Comparison of ENCODE assay signal across 8 cellular contexts in the genomic region with DNA sequence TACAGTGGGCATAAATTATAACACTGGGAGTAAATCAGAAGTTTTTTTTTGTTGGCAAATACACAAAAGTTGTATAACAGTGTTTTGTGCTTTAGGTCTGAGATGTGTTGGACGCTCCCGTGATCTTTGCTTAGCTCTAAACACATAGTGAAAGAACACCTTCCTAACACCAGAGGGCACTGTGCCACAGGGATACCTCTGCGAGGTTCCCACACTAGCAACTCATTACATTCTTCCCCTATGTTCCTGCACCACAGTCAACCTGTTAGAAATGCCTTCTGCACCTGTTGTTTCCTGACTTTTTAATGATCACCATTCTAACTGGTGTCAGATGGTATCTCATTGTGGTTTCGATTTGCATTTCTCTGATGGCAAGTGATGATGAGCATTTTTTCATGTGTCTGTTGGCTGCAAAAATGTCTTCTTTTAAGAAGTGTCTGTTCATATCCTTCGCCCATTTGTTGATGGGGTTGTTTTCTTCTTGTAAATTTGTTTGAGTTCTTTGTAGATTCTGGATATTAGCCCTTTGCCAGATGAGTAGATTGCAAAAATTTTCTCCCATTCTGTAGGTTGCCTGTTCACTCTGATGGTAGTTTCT. TPM values are rescaled to one million over a fixed set of nuclear protein-coding genes. Genes with fewer than 3 reads are reported as not detected.
DNase-seq lines count a peak whose midpoint lies in the region; ATAC-seq and TF ChIP-seq lines count a peak whose summit lies in the region.
"Not testable (repeated sequence)": the region's sequence is repeated elsewhere in the genome, so short reads cannot be mapped to it uniquely, and the experiment has no call there.

No MANE protein-coding gene starts in this region.

- not testable (repeated sequence) for H3K27me3 ChIP-seq in left lung

- H3K27me3 Mint-ChIP-seq in chondrocyte (ENCODE audit: low read depth) = not testable (repeated sequence)

- not testable (repeated sequence) for H3K36me3 Mint-ChIP-seq in chondrocyte (ENCODE audit: low read depth)

- peak; percentile 50 for DNase-seq in Caki2 (ENCODE audit: low read depth)
- DNase-seq in GM20000 (ENCODE audit: low spot score) = peak; percentile 66
- peak; percentile 91 to 96 for DNase-seq in NCI-H526 (lab: John Stamatoyannopoulos, UW)
- DNase-seq in activated CD4-positive, alpha-beta T cell treated with anti-CD3 and anti-CD28 coated beads for 48 hours = peak; percentile 74
- DNase-seq in chondrocyte (ENCODE audit: low spot score) = not testable (repeated sequence)
- peak in 1 of 2 donors; percentile 54 for DNase-seq in left lung
- DNase-seq in stimulated activated CD4-positive, alpha-beta T cell treated with anti-CD3 and anti-CD28 coated beads, TNF-alpha, amount 100 ng/mL, for 4 hours (ENCODE audit: low read depth in 3 of 3) = peak in 2 of 3 experiments; percentile 43 to 55

- not testable (repeated sequence) for H3K4me3 Mint-ChIP-seq in chondrocyte (ENCODE audit: unreplicated experiment)

- H3K27ac ChIP-seq in left lung = not testable (repeated sequence)

- H3K27ac Mint-ChIP-seq in chondrocyte (ENCODE audit: unreplicated experiment) = not testable (repeated sequence)

- intact Hi-C loops in left lung (cut with DNase I) = not testable (repeated sequence)

- H3K4me3 ChIP-seq in left lung = not testable (repeated sequence)

- peak; percentile 22 for TF ChIP-seq CTCF in GM20000 (IDR thresholded peaks at IDR 0.05; ENCODE audit: extremely low read depth, missing control alignments)
- peak; percentile 92 for TF ChIP-seq CTCF in chondrocyte (IDR thresholded peaks at IDR 0.05)
- TF ChIP-seq CTCF in left lung (IDR thresholded peaks at IDR 0.05) = peak; percentile 72

- in situ Hi-C loops in Caki2 (cut with HindIII; ENCODE audit: low pct_unique_long_range_greater_than_20kb, low sequenced_read_pairs) = not testable (repeated sequence)

- not testable (repeated sequence) for H3K4me1 Mint-ChIP-seq in chondrocyte (ENCODE audit: low read depth)

- not testable (repeated sequence) for H3K9me3 ChIP-seq in left lung

- H3K36me3 ChIP-seq in left lung = not testable (repeated sequence)

- ATAC-seq in HG03558 (IDR thresholded peaks at IDR 0.05; ENCODE audit: extremely low read depth, unreplicated experiment) (peak; percentile 44), left lung (peak; percentile 63)

- peaks cover 5 to 13% of the 10 kb centered on the region in 2 donors for H3K4me1 ChIP-seq in left lung

- H3K9me3 Mint-ChIP-seq in chondrocyte (ENCODE audit: low read depth) = not testable (repeated sequence)

RNA-seq across cellular contexts. Expression of a gene that starts 4.8 kb away (rescaled TPM):
- 165 and 230 TPM in 2 replicates for total RNA-seq in Caki2 (2014; rRNA removed; shearing (Covaris generic); ENCODE audit: low replicate concordance)
- total RNA-seq in chondrocyte = 109 to 254 TPM (median 253 TPM) in 3 replicates
- 100 to 1,000 TPM in 1 of 2 donors, 10 to 100 TPM in 1; 94.6 to 118 TPM for total RNA-seq in left lung

Comparison
In these comparisons a context has a peak if more than half of its experiments do, and no peak if none do; other contexts are left out.
1. CTCF ChIP-seq: peak in every context shown above with its lines; median percentile 92 in chondrocyte; 72 in left lung; 22 in GM20000.